ENCODE assay signal across 8 cellular contexts in genomic region chr19:51687791-51688664, GRCh38. TPM values are rescaled to one million over a fixed set of nuclear protein-coding genes. Genes with fewer than 3 reads are reported as not detected.
A peak's percentile ranks its signal among the peaks of the same experiment; 100 is the strongest.
DNase-seq lines count a peak whose midpoint lies in the region; ATAC-seq and TF ChIP-seq lines count a peak whose summit lies in the region.

No MANE protein-coding gene starts in this region.

- TSS peak; percentile 90 for BruUV-seq in Panc1 (replicated peaks; lab: Mats Ljungman, UMichigan)

- peaks cover 42% of the 10 kb centered on the region for H3K9me3 Mint-ChIP-seq in GM23338
- peaks cover 0 to 3% of the 10 kb centered on the region in 2 donors for H3K9me3 Mint-ChIP-seq in stimulated activated naive B cell treated with anti-CD40 and anti-IgM and Interleukin-4, amounts not matched to agents 10 μg/mL and 1 μg/mL and 100 μg/mL, for 72 hours

- DNase-seq in GM23338 (ENCODE audit: low spot score): peak; percentile 83
- DNase-seq in Panc1 (ENCODE audit: low read depth, low spot score): no peak
- DNase-seq in left colon: peak; percentile 29 to 64
- DNase-seq in stimulated activated naive B cell treated with anti-CD40 and anti-IgM and Interleukin-4, amounts not matched to agents 10 μg/mL and 1 μg/mL and 100 μg/mL, for 72 hours: no peak
- no peak for DNase-seq in RPMI8226
- no peak for DNase-seq in stimulated activated naive CD4-positive, alpha-beta T cell treated with Interleukin-2 at 50 U/mL for 16 hours (lab: John Stamatoyannopoulos, UW)

- H3K27ac Mint-ChIP-seq in GM23338: peak overlapping the region; percentile 38
- no peak overlapping the region for H3K27ac Mint-ChIP-seq in stimulated activated naive B cell treated with anti-CD40 and anti-IgM and Interleukin-4, amounts not matched to agents 10 μg/mL and 1 μg/mL and 100 μg/mL, for 72 hours

- CTCF ChIA-PET in Panc1 (lab: Charles Lee): no interaction called here

- peak overlapping the region; percentile 86 for H3K4me3 Mint-ChIP-seq in GM23338
- peak overlapping the region; percentile 72 to 75 for H3K4me3 Mint-ChIP-seq in stimulated activated naive B cell treated with anti-CD40 and anti-IgM and Interleukin-4, amounts not matched to agents 10 μg/mL and 1 μg/mL and 100 μg/mL, for 72 hours

- peak overlapping the region; percentile 99 for H2AFZ ChIP-seq in GM23338

- H3K79me2 ChIP-seq in GM23338 (replicated peaks; ENCODE audit: insufficient read depth): peaks cover 16% of the 10 kb centered on the region; the same call in 1 of the 2 replicates

- H3K36me3 ChIP-seq in GM23338 (ENCODE audit: insufficient read depth) (no peaks in the 10 kb centered on the region; the same call in 1 of the 2 replicates), Panc1 (ENCODE audit: control insufficient read depth, insufficient read depth, low read length) (no peaks in the 10 kb centered on the region; the same call in 1 of the 2 replicates)

- H3K9me2 ChIP-seq in GM23338 (ENCODE audit: insufficient read depth): peaks cover 3% of the 10 kb centered on the region

- 0 out of 2 replicates have a peak, but pooled peaks cover 9% of the 10 kb centered on the region for H3F3A ChIP-seq in GM23338 (replicated peaks; ENCODE audit: low read depth)

- H3K27me3 ChIP-seq in GM23338 (ENCODE audit: insufficient read depth): no peaks in the 10 kb centered on the region
- H3K27me3 ChIP-seq in Panc1 (ENCODE audit: control insufficient read depth, insufficient read depth, low read length): no peaks in the 10 kb centered on the region

- peak overlapping the region; percentile 98 for H3K4me2 ChIP-seq in GM23338

- H3K27me3 Mint-ChIP-seq in GM23338 (ENCODE audit: insufficient read depth, low read depth, poor library complexity): peaks cover 19% of the 10 kb centered on the region
- peaks cover 61 to 71% of the 10 kb centered on the region in 2 donors for H3K27me3 Mint-ChIP-seq in stimulated activated naive B cell treated with anti-CD40 and anti-IgM and Interleukin-4, amounts not matched to agents 10 μg/mL and 1 μg/mL and 100 μg/mL, for 72 hours

- H3K36me3 Mint-ChIP-seq in GM23338 (ENCODE audit: low read depth): peaks cover 9% of the 10 kb centered on the region
- peaks cover 0 to 4% of the 10 kb centered on the region in 2 donors for H3K36me3 Mint-ChIP-seq in stimulated activated naive B cell treated with anti-CD40 and anti-IgM and Interleukin-4, amounts not matched to agents 10 μg/mL and 1 μg/mL and 100 μg/mL, for 72 hours

- no peaks in the 10 kb centered on the region for H3K9me3 ChIP-seq in Panc1 (ENCODE audit: control insufficient read depth, insufficient read depth, low read depth, low read length)

- no peaks in the 10 kb centered on the region; the same call in 1 of the 2 replicates for H4K20me1 ChIP-seq in GM23338 (replicated peaks; ENCODE audit: insufficient read depth)

- in situ Hi-C loops in Panc1 (cut with HindIII; ENCODE audit: low pct_unique_long_range_greater_than_20kb, low sequenced_read_pairs): no loop called here

- peak overlapping the region; percentile 76 for H3K27ac ChIP-seq in GM23338 (ENCODE audit: low read depth)
- H3K27ac ChIP-seq in Panc1 (ENCODE audit: low read length): peak overlapping the region; percentile 81
- peak overlapping the region; percentile 97 for H3K27ac ChIP-seq in cingulate gyrus (ENCODE audit: low read depth, low read length)

- H3K4me3 ChIP-seq in GM23338 (peak overlapping the region; percentile 76), Panc1 (ENCODE audit: low read depth in 2 of 2, low read length in 2 of 2) (peak overlapping the region; percentile 70 to 76)

- intact Hi-C loops in Panc1 (cut with micrococcal nuclease; ENCODE audit: unreplicated experiment) (no loop called here), left colon (cut with DNase I, micrococcal nuclease) (no loop called here)

- TF ChIP-seq CTCF in GM23338 (conservative IDR thresholded peaks at IDR 0.05; ENCODE audit: low read depth in 2 of 2): no peak
- no peak for TF ChIP-seq CTCF in Panc1 (IDR thresholded peaks at IDR 0.05)

- POLR2A ChIA-PET in Panc1 (lab: Charles Lee): interaction anchor here (0.9 kb wide), 1 partner anchor 318 kb away, joined by 7 read pairs; no protein-coding TSS in a partner anchor

- ATAC-seq in GM23338: peak; percentile 16
- ATAC-seq in Panc1: peak; percentile 39
- ATAC-seq in left colon: peak; percentile 29
- ATAC-seq in stimulated activated naive B cell treated with anti-CD40 and anti-IgM and Interleukin-4, amounts not matched to agents 10 μg/mL and 1 μg/mL and 100 μg/mL, for 72 hours (replicated peaks): no peak
- ATAC-seq in HG02981 (IDR thresholded peaks at IDR 0.05; ENCODE audit: unreplicated experiment): no peak

- H3K4me1 Mint-ChIP-seq in GM23338: peaks cover 31% of the 10 kb centered on the region
- peaks cover 17 to 24% of the 10 kb centered on the region in 2 donors for H3K4me1 Mint-ChIP-seq in stimulated activated naive B cell treated with anti-CD40 and anti-IgM and Interleukin-4, amounts not matched to agents 10 μg/mL and 1 μg/mL and 100 μg/mL, for 72 hours

- H3K4me1 ChIP-seq in GM23338 (ENCODE audit: insufficient read depth) (peaks cover 23% of the 10 kb centered on the region), Panc1 (ENCODE audit: control insufficient read depth, insufficient read depth, low read length) (peaks cover 15% of the 10 kb centered on the region)

TF ChIP-seq in GM23338, 12 proteins besides CTCF, POLR2A, EP300 and RAD21:
- no peak for TF ChIP-seq EZH2phosphoT487 (IDR thresholded peaks at IDR 0.05; ENCODE audit: unreplicated experiment)
- no peak for TF ChIP-seq STAT1 (IDR thresholded peaks at IDR 0.05; ENCODE audit: unreplicated experiment)
- no peak for TF ChIP-seq REST (IDR thresholded peaks at IDR 0.05; ENCODE audit: unreplicated experiment)
- TF ChIP-seq POLR2AphosphoS5 (IDR thresholded peaks at IDR 0.05; ENCODE audit: low read depth): no peak
- no peak for TF ChIP-seq JUNB (IDR thresholded peaks at IDR 0.05; ENCODE audit: unreplicated experiment)
- no peak for TF ChIP-seq CREB1 (CRISPR knock-in tag; IDR thresholded peaks at IDR 0.05; ENCODE audit: low read depth)
TF ChIP-seq in GM23338: peak in this region for 0.

RNA-seq across cellular contexts. Expression of gene SPACA6, which starts 5.1 kb away (rescaled TPM):
- 5.1 and 5.2 TPM in 2 replicates for total RNA-seq in GM23338 (2014; rRNA removed; shearing (Covaris generic))
- 8.2 and 11.5 TPM in 2 replicates for polyA plus RNA-seq in GM23338 (2016; fragmentation: Nextera tagmentation; extraction: Ambion mirVana)
- 14.3 TPM for total RNA-seq in Panc1 (2021; ENCODE audit: unreplicated experiment)
- polyA plus RNA-seq in Panc1 (2012; ENCODE audit: insufficient read length): 5.8 TPM
- 1 to 10 TPM; 4.1 to 5.2 TPM for total RNA-seq in left colon

RNA-seq across cellular contexts. Expression of gene HAS1, which starts 35.8 kb away (rescaled TPM):
- 1.8 and 2.0 TPM in 2 replicates for total RNA-seq in GM23338 (2014; rRNA removed; shearing (Covaris generic))
- polyA plus RNA-seq in GM23338 (2016; fragmentation: Nextera tagmentation; extraction: Ambion mirVana): 0.40 and 0.75 TPM in 2 replicates
- not detected for total RNA-seq in Panc1 (2021; ENCODE audit: unreplicated experiment)
- not detected for polyA plus RNA-seq in Panc1 (2012; ENCODE audit: insufficient read length)
- total RNA-seq in left colon: under 1 TPM; 0.21 to 0.28 TPM

RNA-seq across cellular contexts. Expression of gene SIGLEC14, which starts 41.4 kb away (rescaled TPM):
- not detected in 2 replicates for total RNA-seq in GM23338 (2014; rRNA removed; shearing (Covaris generic))
- polyA plus RNA-seq in GM23338 (2016; fragmentation: Nextera tagmentation; extraction: Ambion mirVana): 0.10 TPM in 1 of 2 replicates, not detected in the other
- total RNA-seq in Panc1 (2021; ENCODE audit: unreplicated experiment) (not detected), left colon (1 to 10 TPM in 1 of 2 donors, under 1 TPM in 1; 0.55 to 2.3 TPM)
- not detected for polyA plus RNA-seq in Panc1 (2012; ENCODE audit: insufficient read length)

RNA-seq across cellular contexts. Expression of gene SIGLEC5, which starts 57.8 kb away (rescaled TPM):
- total RNA-seq in GM23338 (2014; rRNA removed; shearing (Covaris generic)): not detected in 2 replicates
- not detected in 2 replicates for polyA plus RNA-seq in GM23338 (2016; fragmentation: Nextera tagmentation; extraction: Ambion mirVana)
- total RNA-seq in Panc1 (2021; ENCODE audit: unreplicated experiment) (not detected), left colon (not detected)
- polyA plus RNA-seq in Panc1 (2012; ENCODE audit: insufficient read length): not detected

Comparison
In these comparisons a context has a peak if more than half of its experiments do, and no peak if none do; other contexts are left out.
1. ATAC-seq: peak in GM23338 (single experiment), Panc1 (single experiment) and left colon (single experiment); none in stimulated activated naive B cell treated with anti-CD40 and anti-IgM and Interleukin-4, amounts not matched to agents 10 μg/mL and 1 μg/mL and 100 μg/mL, for 72 hours (0 of 2) and HG02981 (single experiment).
2. DNase-seq: peak in GM23338 (single experiment) and left colon (2 of 2); none in Panc1 (single experiment), stimulated activated naive B cell treated with anti-CD40 and anti-IgM and Interleukin-4, amounts not matched to agents 10 μg/mL and 1 μg/mL and 100 μg/mL, for 72 hours (single experiment), RPMI8226 (single experiment) and stimulated activated naive CD4-positive, alpha-beta T cell treated with Interleukin-2 at 50 U/mL for 16 hours (single experiment).
3. Peak in every context shown above with its lines, with median percentiles within 50 percentile points of each other: H3K27ac ChIP-seq.